Comparison of ENCODE assay signal across 21 cellular contexts in genomic region chr11:129590753-129591475, GRCh38.
"Had no signal": no experiment of that assay in that cellular context is flagged by ENCODE, and none has a peak within 500 bp of the region (broad histone marks: within the 10 kb centered on the region; RNA-seq: fewer than 3 reads in every experiment).

No MANE protein-coding gene starts in this region.

- ATAC-seq: heart left ventricle; left cardiac atrium; lower lobe of right lung; stimulated activated naive B cell treated with anti-CD40 and anti-IgM and Interleukin-4, amounts not matched to agents 10 μg/mL and 1 μg/mL and 100 μg/mL, for 72 hours; stimulated activated naive CD8-positive, alpha-beta T cell treated with anti-CD3 and anti-CD28 coated beads, Interleukin-15, amount 100 ng/mL, for 72 hours had no signal

- H3K4me3 Mint-ChIP-seq: memory B cell; naive B cell; nephron; stimulated activated naive B cell treated with anti-CD40 and anti-IgM and Interleukin-4, amounts not matched to agents 10 μg/mL and 1 μg/mL and 100 μg/mL, for 72 hours; stimulated activated naive CD8-positive, alpha-beta T cell treated with anti-CD3 and anti-CD28 coated beads, Interleukin-15, amount 100 ng/mL, for 72 hours; type B pancreatic cell had no signal

- H3K36me3 ChIP-seq: heart left ventricle, left ventricle myocardium inferior, lower lobe of right lung, sigmoid colon, thoracic aorta had no signal

- H3K9me3 ChIP-seq: heart left ventricle, left ventricle myocardium inferior, lower lobe of right lung, sigmoid colon, thoracic aorta had no signal

- H3K36me3 Mint-ChIP-seq: memory B cell; naive B cell; stimulated activated naive B cell treated with anti-CD40 and anti-IgM and Interleukin-4, amounts not matched to agents 10 μg/mL and 1 μg/mL and 100 μg/mL, for 72 hours; type B pancreatic cell had no signal

- DNase-seq: central memory CD4-positive, alpha-beta T cell; cortex of kidney; dorsolateral prefrontal cortex; effector CD8-positive, alpha-beta T cell; heart left ventricle; hypothalamus; kidney; left cardiac atrium; left ventricle myocardium inferior; lower lobe of right lung; naive B cell; sigmoid colon; stimulated activated CD4-positive, alpha-beta T cell treated with anti-CD3 and anti-CD28 coated beads, Interleukin-2, amount 100 ng/mL, for 24 hours; stimulated activated CD4-positive, alpha-beta T cell treated with anti-CD3 and anti-CD28 coated beads, Interleukin-4, amount 100 ng/mL, for 4 hours; stimulated activated naive B cell treated with anti-CD40 and anti-IgM and Interleukin-4, amounts not matched to agents 10 μg/mL and 1 μg/mL and 100 μg/mL, for 72 hours; stimulated activated naive CD8-positive, alpha-beta T cell treated with anti-CD3 and anti-CD28 coated beads, Interleukin-15, amount 100 ng/mL, for 72 hours had no signal

- H3K4me1 ChIP-seq: heart left ventricle, left ventricle myocardium inferior, lower lobe of right lung, sigmoid colon had no signal

- H3K9me3 Mint-ChIP-seq: stimulated activated naive B cell treated with anti-CD40 and anti-IgM and Interleukin-4, amounts not matched to agents 10 μg/mL and 1 μg/mL and 100 μg/mL, for 72 hours had no signal

- H3K27ac ChIP-seq: dorsolateral prefrontal cortex, heart left ventricle, left ventricle myocardium inferior, lower lobe of right lung, sigmoid colon, skin epidermis, thoracic aorta had no signal

- H3K27ac Mint-ChIP-seq: memory B cell; naive B cell; stimulated activated naive B cell treated with anti-CD40 and anti-IgM and Interleukin-4, amounts not matched to agents 10 μg/mL and 1 μg/mL and 100 μg/mL, for 72 hours; type B pancreatic cell had no signal

- H3K4me1 Mint-ChIP-seq: memory B cell; naive B cell; stimulated activated naive B cell treated with anti-CD40 and anti-IgM and Interleukin-4, amounts not matched to agents 10 μg/mL and 1 μg/mL and 100 μg/mL, for 72 hours; stimulated activated naive CD8-positive, alpha-beta T cell treated with anti-CD3 and anti-CD28 coated beads, Interleukin-15, amount 100 ng/mL, for 72 hours had no signal

- H3K4me3 ChIP-seq: dorsolateral prefrontal cortex, heart left ventricle, left ventricle myocardium inferior, lower lobe of right lung, sigmoid colon, skin epidermis, thoracic aorta had no signal
